Comparison of ENCODE assay signal across 8 cellular contexts in genomic region chr14:35292051-35292769, GRCh38. TPM values are rescaled to one million over a fixed set of nuclear protein-coding genes. Genes with fewer than 3 reads are reported as not detected.
A peak's percentile ranks its signal among the peaks of the same experiment; 100 is the strongest.
DNase-seq lines count a peak whose midpoint lies in the region; ATAC-seq and TF ChIP-seq lines count a peak whose summit lies in the region.

PSMA6 (plus strand) TSS chr14:35292382; CDS start chr14:35292477, 95 bp downstream.

- peak; percentile 61 to 76 for TF ChIP-seq POLR2A in uterus (IDR thresholded peaks at IDR 0.05)

- peak within 1 kb of the TSS; percentile 80 to 87 for H3K4me3 ChIP-seq in ascending aorta
- peak within 1 kb of the TSS; percentile 71 to 76 for H3K4me3 ChIP-seq in right atrium auricular region
- peak within 1 kb of the TSS; percentile 75 to 91 for H3K4me3 ChIP-seq in uterus

- TF ChIP-seq CTCF in ascending aorta (IDR thresholded peaks at IDR 0.05) = no peak
- TF ChIP-seq CTCF in right atrium auricular region (IDR thresholded peaks at IDR 0.05) = no peak
- TF ChIP-seq CTCF in uterus (IDR thresholded peaks at IDR 0.05) = peak in 2 of 4 experiments; percentile 8 to 20

- H3K9me3 Mint-ChIP-seq in T-helper 2 cell treated with Interferon-gamma antibody and Interleukin-4, amounts not matched to agents 5 μg/mL and 100 μg/mL, for 36 hours = no peaks in the 10 kb centered on the region

- H3K27ac ChIP-seq in ascending aorta (peak within 1 kb of the TSS; percentile 83 to 92), right atrium auricular region (peak within 1 kb of the TSS; percentile 88 to 91), uterus (peak within 1 kb of the TSS; percentile 81 to 82)

- H3K36me3 ChIP-seq in ascending aorta (no peaks in the 10 kb centered on the region), right atrium auricular region (no peaks in the 10 kb centered on the region), uterus (no peaks in the 10 kb centered on the region)

- peaks cover 26% of the 10 kb centered on the region for H3K36me3 Mint-ChIP-seq in T-helper 2 cell treated with Interferon-gamma antibody and Interleukin-4, amounts not matched to agents 5 μg/mL and 100 μg/mL, for 36 hours (ENCODE audit: low read depth)

- peak; percentile 99 for DNase-seq in NCI-H1930 (lab: John Stamatoyannopoulos, UW)
- DNase-seq in T-helper 2 cell treated with Interferon-gamma antibody and Interleukin-4, amounts not matched to agents 5 μg/mL and 100 μg/mL, for 36 hours (ENCODE audit: low spot score) = peak; percentile 99
- DNase-seq in ascending aorta (ENCODE audit: low spot score in 2 of 2) = peak; percentile 96 to 99
- peak; percentile 99 for DNase-seq in right atrium auricular region (ENCODE audit: low spot score)
- DNase-seq in pulmonary artery endothelial cell (ENCODE audit: low read depth, low spot score) = peak; percentile 96
- peak; percentile 98 to 99 for DNase-seq in uterus

- peak within 1 kb of the TSS; percentile 97 for H3K4me3 Mint-ChIP-seq in T-helper 2 cell treated with Interferon-gamma antibody and Interleukin-4, amounts not matched to agents 5 μg/mL and 100 μg/mL, for 36 hours

- H3K4me1 ChIP-seq in ascending aorta (peaks cover 0 to 22% of the 10 kb centered on the region in 2 donors), right atrium auricular region (peaks cover 0 to 51% of the 10 kb centered on the region in 2 donors), uterus (peaks cover 0 to 16% of the 10 kb centered on the region in 2 donors)

- no peaks in the 10 kb centered on the region for H3K27me3 ChIP-seq in ascending aorta
- H3K27me3 ChIP-seq in right atrium auricular region = no peaks in the 10 kb centered on the region
- no peaks in the 10 kb centered on the region for H3K27me3 ChIP-seq in uterus

- H3K27ac Mint-ChIP-seq in T-helper 2 cell treated with Interferon-gamma antibody and Interleukin-4, amounts not matched to agents 5 μg/mL and 100 μg/mL, for 36 hours = peak within 1 kb of the TSS; percentile 91

- ATAC-seq in GM18502 (IDR thresholded peaks at IDR 0.05; ENCODE audit: poor library complexity, unreplicated experiment) = peak; percentile 84
- peak; percentile 91 for ATAC-seq in HG02970 (IDR thresholded peaks at IDR 0.05; ENCODE audit: low FRiP score, unreplicated experiment)

- H3K27me3 Mint-ChIP-seq in T-helper 2 cell treated with Interferon-gamma antibody and Interleukin-4, amounts not matched to agents 5 μg/mL and 100 μg/mL, for 36 hours (ENCODE audit: low read depth) = no peaks in the 10 kb centered on the region

- H3K4me1 Mint-ChIP-seq in T-helper 2 cell treated with Interferon-gamma antibody and Interleukin-4, amounts not matched to agents 5 μg/mL and 100 μg/mL, for 36 hours (ENCODE audit: low read depth) = peaks cover 29% of the 10 kb centered on the region

- no peaks in the 10 kb centered on the region for H3K9me3 ChIP-seq in ascending aorta
- H3K9me3 ChIP-seq in right atrium auricular region = no peaks in the 10 kb centered on the region
- no peaks in the 10 kb centered on the region for H3K9me3 ChIP-seq in uterus

- intact Hi-C loops in ascending aorta (cut with DNase I) (loop anchor here (1.0 to 5.0 kb wide), 4 partner anchors 49 to 309 kb away; partner anchors contain the start of genes NFKBIA, PPP2R3C, PRORP and SRP54), uterus (cut with DNase I; ENCODE audit: low total_unique reads) (no loop called here)

RNA-seq across cellular contexts. Expression of gene PSMA6, which starts in this region (rescaled TPM):
- total RNA-seq in ascending aorta = 96.6 TPM
- 100 to 1,000 TPM; 143 to 191 TPM for total RNA-seq in right atrium auricular region
- total RNA-seq in pulmonary artery endothelial cell = 258 and 267 TPM in 2 replicates
- total RNA-seq in uterus = 100 to 1,000 TPM; 114 to 180 (median 142) TPM

Comparison
In these comparisons a context has a peak if more than half of its experiments do, and no peak if none do; other contexts are left out.
1. Peak in every context shown above with its lines: DNase-seq, ATAC-seq, H3K4me3 ChIP-seq and H3K27ac ChIP-seq.